ENCODE assay signal across 14 cellular contexts in the genomic region with DNA sequence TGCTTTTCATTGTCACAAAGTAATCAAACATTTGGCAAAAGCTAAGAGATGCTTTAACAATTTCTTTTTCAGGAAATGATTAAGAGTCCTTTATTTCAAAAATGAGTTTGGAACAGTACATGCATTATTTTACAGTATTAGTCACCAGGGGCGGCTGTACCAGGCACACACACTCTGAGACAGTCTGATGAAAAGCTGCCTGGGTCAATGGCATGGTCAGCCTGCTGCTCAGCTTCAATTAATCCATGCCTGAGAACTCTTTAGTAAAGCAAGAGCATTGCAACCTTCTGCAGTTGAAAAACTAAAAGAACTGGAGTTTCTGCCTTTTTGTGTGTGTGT.
DNase-seq lines count a peak whose midpoint lies in the region; ATAC-seq and TF ChIP-seq lines count a peak whose summit lies in the region.
"Had no signal": no experiment of that assay in that cellular context is flagged by ENCODE, and none has a peak within 500 bp of the region (broad histone marks: within the 10 kb centered on the region; RNA-seq: fewer than 3 reads in every experiment).

No MANE protein-coding gene starts in this region.

- no peak overlapping the region for H2AFZ ChIP-seq in smooth muscle cell (ENCODE audit: low read depth)

- peak overlapping the region; percentile 6 for H3K9ac ChIP-seq in smooth muscle cell (ENCODE audit: low read depth)

- peak overlapping the region; percentile 25 for H3K4me2 ChIP-seq in smooth muscle cell

- no peak for ATAC-seq in effector memory CD8-positive, alpha-beta T cell (replicated peaks)
- no peak for ATAC-seq in GM19324 (IDR thresholded peaks at IDR 0.05; ENCODE audit: low FRiP score, unreplicated experiment)
- ATAC-seq: Panc1; stimulated activated memory B cell treated with anti-CD40 and anti-IgM and Interleukin-4, amounts not matched to agents 10 μg/mL and 1 μg/mL and 100 μg/mL, for 72 hours had no signal

- H3K79me2 ChIP-seq in smooth muscle cell (ENCODE audit: low read depth) = no peaks in the 10 kb centered on the region

- no peaks in the 10 kb centered on the region for H3K36me3 ChIP-seq in smooth muscle cell (ENCODE audit: low read depth)

- no peaks in the 10 kb centered on the region for H3K27me3 Mint-ChIP-seq in effector memory CD8-positive, alpha-beta T cell
- H3K27me3 Mint-ChIP-seq: activated naive CD8-positive, alpha-beta T cell treated with anti-CD3 and anti-CD28 coated beads, Interleukin-2, amount 10 ng/mL, durations not matched to agents 7 days and 5 days; stimulated activated memory B cell treated with anti-CD40 and anti-IgM and Interleukin-4, amounts not matched to agents 10 μg/mL and 1 μg/mL and 100 μg/mL, for 72 hours had no signal

- no peaks in the 10 kb centered on the region for H3K9me3 Mint-ChIP-seq in effector memory CD8-positive, alpha-beta T cell

- peak; percentile 89 for DNase-seq in HT1080 (ENCODE audit: low read depth)
- peak; percentile 79 for DNase-seq in astrocyte of the spinal cord (ENCODE audit: low read depth, low spot score)
- peak; percentile 89 for DNase-seq in foreskin melanocyte
- DNase-seq in smooth muscle cell (lab: John Stamatoyannopoulos, UW; ENCODE audit: unreplicated experiment) = no peak
- DNase-seq in effector memory CD8-positive, alpha-beta T cell = no peak
- no peak for DNase-seq in NCI-H2227 treated with DMSO at 0.1 percent for 48 hours (lab: John Stamatoyannopoulos, UW)
- DNase-seq in activated CD8-positive, alpha-beta memory T cell treated with anti-CD3 and anti-CD28 coated beads for 24 hours = no peak
- DNase-seq: activated naive CD8-positive, alpha-beta T cell treated with anti-CD3 and anti-CD28 coated beads, Interleukin-2, amount 10 ng/mL, durations not matched to agents 7 days and 5 days; COR-L47; NCI-H2081 had no signal

- H3K27ac Mint-ChIP-seq in effector memory CD8-positive, alpha-beta T cell = no peak overlapping the region
- H3K27ac Mint-ChIP-seq: activated naive CD8-positive, alpha-beta T cell treated with anti-CD3 and anti-CD28 coated beads, Interleukin-2, amount 10 ng/mL, durations not matched to agents 7 days and 5 days; stimulated activated memory B cell treated with anti-CD40 and anti-IgM and Interleukin-4, amounts not matched to agents 10 μg/mL and 1 μg/mL and 100 μg/mL, for 72 hours had no signal

- H3F3A ChIP-seq in smooth muscle cell (ENCODE audit: low read depth) = peaks cover 8% of the 10 kb centered on the region

- in situ Hi-C loops in astrocyte of the spinal cord (cut with HindIII; ENCODE audit: low sequenced_read_pairs) = no loop called here

- TF ChIP-seq CTCF in astrocyte of the spinal cord (IDR thresholded peaks at IDR 0.05; ENCODE audit: low read depth, low read length) (no peak), smooth muscle cell (IDR thresholded peaks at IDR 0.05; ENCODE audit: borderline replicate concordance, insufficient read depth, poor library complexity, severe bottlenecking) (no peak)

- peak overlapping the region; percentile 78 for H3K27ac ChIP-seq in smooth muscle cell (ENCODE audit: low read depth)

- peaks cover 10% of the 10 kb centered on the region for H3K36me3 Mint-ChIP-seq in effector memory CD8-positive, alpha-beta T cell (ENCODE audit: insufficient read depth)

- no peaks in the 10 kb centered on the region for H3K9me3 ChIP-seq in smooth muscle cell (replicated peaks; ENCODE audit: low read depth)

- H3K4me1 Mint-ChIP-seq in effector memory CD8-positive, alpha-beta T cell (ENCODE audit: low read depth in 2 of 2) = no peaks in the 10 kb centered on the region
- H3K4me1 Mint-ChIP-seq: stimulated activated memory B cell treated with anti-CD40 and anti-IgM and Interleukin-4, amounts not matched to agents 10 μg/mL and 1 μg/mL and 100 μg/mL, for 72 hours had no signal

- H4K20me1 ChIP-seq in smooth muscle cell (ENCODE audit: low read depth) = peaks cover 2% of the 10 kb centered on the region

- H3K27me3 ChIP-seq in smooth muscle cell (ENCODE audit: low read depth) = no peaks in the 10 kb centered on the region

- no peaks in the 10 kb centered on the region for H3K4me1 ChIP-seq in smooth muscle cell (ENCODE audit: low read depth)

- WGBS in smooth muscle cell (ENCODE audit: low lambda C conversion rate) = 36% methylated on average over 1 of the region's 1 CpG

- no peak overlapping the region for H3K4me3 Mint-ChIP-seq in effector memory CD8-positive, alpha-beta T cell
- H3K4me3 Mint-ChIP-seq: activated naive CD8-positive, alpha-beta T cell treated with anti-CD3 and anti-CD28 coated beads, Interleukin-2, amount 10 ng/mL, durations not matched to agents 7 days and 5 days; stimulated activated memory B cell treated with anti-CD40 and anti-IgM and Interleukin-4, amounts not matched to agents 10 μg/mL and 1 μg/mL and 100 μg/mL, for 72 hours had no signal

- H3K4me3 ChIP-seq in astrocyte of the spinal cord (ENCODE audit: low read depth, low read length) = no peak overlapping the region
- no peak overlapping the region for H3K4me3 ChIP-seq in smooth muscle cell
- H3K4me3 ChIP-seq: HAP-1 had no signal

Comparison
In these comparisons a context has a peak if more than half of its experiments do, and no peak if none do; other contexts are left out.
1. DNase-seq: peak in HT1080 (single experiment), astrocyte of the spinal cord (single experiment) and foreskin melanocyte (single experiment); none in smooth muscle cell (single experiment), effector memory CD8-positive, alpha-beta T cell (0 of 3), NCI-H2227 treated with DMSO at 0.1 percent for 48 hours (single experiment) and activated CD8-positive, alpha-beta memory T cell treated with anti-CD3 and anti-CD28 coated beads for 24 hours (single experiment).